31 cellular contexts compared by ENCODE assay signal in genomic region chr13:62432295-62432694, GRCh38.
"Had no signal": no experiment of that assay in that cellular context is flagged by ENCODE, and none has a peak within 500 bp of the region (broad histone marks: within the 10 kb centered on the region; RNA-seq: fewer than 3 reads in every experiment).

No MANE protein-coding gene starts in this region.

- ATAC-seq: activated CD8-positive, alpha-beta T cell treated with anti-CD3 and anti-CD28 coated beads for 36 hours; activated naive CD4-positive, alpha-beta T cell treated with anti-CD3 and anti-CD28 coated beads, Interleukin-2, amount 50 U/mL, for 72 hours; activated T-cell treated with anti-CD3 and anti-CD28 coated beads, Interleukin-2, amount 50 U/mL, for 4 hours; activated T-cell treated with anti-CD3 and anti-CD28 coated beads, Interleukin-2, amount 50 U/mL, for 72 hours; activated T-helper 17 cell treated with anti-CD3 and anti-CD28 coated beads, Interleukin-2, amount 50 U/mL, for 72 hours had no signal

- H3K27ac ChIP-seq: adrenal gland, cardiac muscle cell, VCaP had no signal

- H3K4me1 ChIP-seq: adrenal gland had no signal

- H3K4me3 ChIP-seq: adrenal gland, cardiac muscle cell had no signal

- DNase-seq: activated B cell treated with CpG ODN at 0.5 μM for 24 hours; activated CD4-positive, alpha-beta memory T cell treated with anti-CD3 and anti-CD28 coated beads for 36 hours; activated CD4-positive, alpha-beta T cell treated with anti-CD3 and anti-CD28 coated beads for 4 hours; activated CD4-positive, alpha-beta T cell treated with anti-CD3 and anti-CD28 coated beads, Interleukin-2, amount 10 ng/mL, durations not matched to agents 24 days and 14 days; activated CD4-positive, alpha-beta T cell treated with anti-CD3 and anti-CD28 coated beads, Interleukin-2, amount 50 U/mL, for 1 hour; activated CD4-positive, alpha-beta T cell treated with anti-CD3 and anti-CD28 coated beads, Interleukin-2, amount 50 U/mL, for 4 hours; activated CD4-positive, CD25-positive, alpha-beta regulatory T cell treated with anti-CD3 and anti-CD28 coated beads, Interleukin-2, amount 50 U/mL, for 72 hours; activated CD8-positive, alpha-beta memory T cell treated with anti-CD3 and anti-CD28 coated beads, Interleukin-2, amount 50 U/mL, for 4 hours; activated CD8-positive, alpha-beta T cell treated with anti-CD3 and anti-CD28 coated beads for 36 hours; activated effector memory CD4-positive, alpha-beta T cell treated with anti-CD3 and anti-CD28 coated beads, Interleukin-2, amount 50 U/mL, for 16 hours; activated gamma-delta T cell treated with Interleukin-2 at 50 U/mL for 16 hours; activated naive CD4-positive, alpha-beta T cell; activated naive CD4-positive, alpha-beta T cell treated with anti-CD3 and anti-CD28 coated beads for 36 hours; activated naive CD4-positive, alpha-beta T cell treated with anti-CD3 and anti-CD28 coated beads, Interleukin-2, amount 50 U/mL, for 16 hours; activated naive CD8-positive, alpha-beta T cell treated with anti-CD3 and anti-CD28 coated beads for 36 hours; activated T-cell treated with anti-CD3 and anti-CD28 coated beads for 4 hours; activated T-cell treated with anti-CD3 and anti-CD28 coated beads, Interleukin-2, amount 50 U/mL, for 1 hour; activated T-cell treated with anti-CD3 and anti-CD28 coated beads, Interleukin-2, amount 50 U/mL, for 4 hours; activated T-cell treated with anti-CD3 and anti-CD28 coated beads, Interleukin-2, amount 50 U/mL, for 72 hours; adrenal gland; amniotic stem cell; aorta; caudate nucleus; cerebellar nuclear complex; T-helper 1 cell; T-helper 2 cell; T-helper 9 cell had no signal

- H3K27me3 ChIP-seq: adrenal gland, cardiac muscle cell had no signal

- H3K36me3 ChIP-seq: adrenal gland, cardiac muscle cell had no signal
